Comparison of ENCODE assay signal across 17 cellular contexts in the genomic region with DNA sequence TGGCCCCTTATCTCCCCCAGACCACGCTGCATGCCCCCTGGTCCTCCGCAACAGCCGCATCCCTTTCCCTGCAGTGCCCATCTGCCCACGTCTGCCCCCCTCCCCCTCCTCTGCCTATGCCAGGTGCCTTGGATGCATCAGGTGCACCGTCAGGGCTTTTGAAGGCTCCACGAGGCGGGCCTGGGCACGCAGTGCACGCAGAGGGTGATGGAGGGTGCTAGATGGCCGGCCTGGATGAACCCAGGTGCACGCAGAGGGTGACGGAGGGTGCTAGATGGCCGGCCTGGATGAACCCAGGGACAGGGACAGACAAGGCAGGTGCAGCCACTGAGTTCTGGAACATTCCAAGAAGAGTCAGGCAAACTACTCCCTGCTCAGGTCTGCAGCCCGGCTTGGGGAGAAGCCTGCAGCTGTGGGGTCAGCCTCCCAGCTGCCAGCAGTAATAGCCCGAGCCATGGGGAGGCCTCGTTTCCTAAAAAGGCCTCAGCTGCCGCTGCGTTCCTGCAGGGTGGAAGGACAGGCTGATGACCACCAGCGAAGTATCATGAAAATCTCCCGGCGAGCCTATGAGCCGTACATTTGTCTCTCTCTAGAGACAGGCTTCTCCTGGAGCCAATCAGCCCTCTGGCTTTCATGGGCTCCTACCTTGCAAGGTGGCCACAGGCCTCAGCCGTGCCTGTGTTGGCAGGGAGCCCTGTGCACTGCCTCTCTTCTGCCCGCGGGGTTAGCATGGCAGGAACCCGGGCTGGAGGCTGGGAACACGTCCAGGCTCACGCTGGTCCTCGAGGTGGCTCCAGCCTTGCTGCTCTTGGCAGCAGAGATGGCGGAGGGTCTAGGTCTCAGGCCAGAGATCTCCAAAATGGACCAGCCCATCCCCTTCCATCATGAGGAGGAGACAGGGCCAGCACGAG. TPM values are rescaled to one million over a fixed set of nuclear protein-coding genes. Genes with fewer than 3 reads are reported as not detected.
DNase-seq lines count a peak whose midpoint lies in the region; ATAC-seq and TF ChIP-seq lines count a peak whose summit lies in the region.
"Had no signal": no experiment of that assay in that cellular context is flagged by ENCODE, and none has a peak within 500 bp of the region (broad histone marks: within the 10 kb centered on the region; RNA-seq: fewer than 3 reads in every experiment).

No MANE protein-coding gene starts in this region.

- H3K4me3 Mint-ChIP-seq in CD14-positive monocyte, result no peak overlapping the region
- no peak overlapping the region for H3K4me3 Mint-ChIP-seq in endothelial cell (ENCODE audit: unreplicated experiment)

- peaks cover 78% of the 10 kb centered on the region for H3K4me1 Mint-ChIP-seq in CD14-positive monocyte
- no peaks in the 10 kb centered on the region for H3K4me1 Mint-ChIP-seq in endothelial cell (ENCODE audit: unreplicated experiment)

- TF ChIP-seq CTCF in BE2C (IDR thresholded peaks at IDR 0.05; ENCODE audit: low read depth, low read length) (no peak), CD14-positive monocyte (IDR thresholded peaks at IDR 0.05) (no peak), left lung (IDR thresholded peaks at IDR 0.05) (no peak), endothelial cell (IDR thresholded peaks at IDR 0.05; ENCODE audit: unreplicated experiment) (no peak), gastroesophageal sphincter (IDR thresholded peaks at IDR 0.05) (no peak)

- H3K27me3 Mint-ChIP-seq in CD14-positive monocyte (ENCODE audit: low read depth in 3 of 3), result peaks cover 0 to 9% (median 0%) of the 10 kb centered on the region in 3 donors
- H3K27me3 Mint-ChIP-seq in endothelial cell (ENCODE audit: unreplicated experiment), result peaks cover 4% of the 10 kb centered on the region

- intact Hi-C loops in CD14-positive monocyte (cut with micrococcal nuclease) (no loop called here), left lung (cut with DNase I) (no loop called here)

- no peaks in the 10 kb centered on the region for H3K9me3 Mint-ChIP-seq in CD14-positive monocyte
- no peaks in the 10 kb centered on the region for H3K9me3 Mint-ChIP-seq in endothelial cell (ENCODE audit: unreplicated experiment)
- H3K9me3 Mint-ChIP-seq: immature natural killer cell had no signal

- no peaks in the 10 kb centered on the region for H3K36me3 ChIP-seq in BE2C
- no peaks in the 10 kb centered on the region for H3K36me3 ChIP-seq in left lung
- no peaks in the 10 kb centered on the region for H3K36me3 ChIP-seq in gastroesophageal sphincter
- H3K36me3 ChIP-seq: HAP-1, stomach, vagina had no signal

- no peak for TF ChIP-seq POLR2A in gastroesophageal sphincter (IDR thresholded peaks at IDR 0.05)

- H3K27ac Mint-ChIP-seq in CD14-positive monocyte (peak overlapping the region in 4 of 7 donors; percentile 5 to 96 (median 56)), endothelial cell (ENCODE audit: unreplicated experiment) (no peak overlapping the region)

- H3K27me3 ChIP-seq in BE2C, result no peaks in the 10 kb centered on the region
- peaks cover 3 to 93% of the 10 kb centered on the region in 2 donors for H3K27me3 ChIP-seq in left lung
- peaks cover 88% of the 10 kb centered on the region for H3K27me3 ChIP-seq in gastroesophageal sphincter
- H3K27me3 ChIP-seq: vagina had no signal

- TF ChIP-seq EP300 in gastroesophageal sphincter (IDR thresholded peaks at IDR 0.05), result no peak

- H3K4me3 ChIP-seq in BE2C (ENCODE audit: low read depth, low read length) (no peak overlapping the region), left lung (no peak overlapping the region), gastroesophageal sphincter (no peak overlapping the region)
- H3K4me3 ChIP-seq: GM12878, HAP-1, stomach, vagina had no signal

- H3K27ac ChIP-seq in left lung (no peak overlapping the region), gastroesophageal sphincter (no peak overlapping the region)
- H3K27ac ChIP-seq: vagina had no signal

- 68 to 100% methylated on average over 1 to 3 of the region's 31 CpGs for WGBS in gastroesophageal sphincter (ENCODE audit: low coverage in 1 of 2), 2 donors

- no peaks in the 10 kb centered on the region for H3K9me3 ChIP-seq in BE2C
- H3K9me3 ChIP-seq in left lung, result no peaks in the 10 kb centered on the region
- no peaks in the 10 kb centered on the region for H3K9me3 ChIP-seq in gastroesophageal sphincter
- H3K9me3 ChIP-seq: HAP-1, stomach, vagina had no signal

- H3K4me1 ChIP-seq in BE2C (peaks cover 4% of the 10 kb centered on the region; the same call in 1 of the 2 replicates), left lung (peaks cover 0 to 64% of the 10 kb centered on the region in 2 donors), gastroesophageal sphincter (peaks cover 0 to 9% (median 0%) of the 10 kb centered on the region in 3 donors)
- H3K4me1 ChIP-seq: HAP-1, vagina had no signal

- H3K36me3 Mint-ChIP-seq in CD14-positive monocyte, result peaks cover 8 to 12% of the 10 kb centered on the region in 2 donors
- no peaks in the 10 kb centered on the region for H3K36me3 Mint-ChIP-seq in endothelial cell (ENCODE audit: low read depth, unreplicated experiment)
- H3K36me3 Mint-ChIP-seq: immature natural killer cell had no signal

- ATAC-seq in left lung, result no peak
- no peak for ATAC-seq in GM21367 (IDR thresholded peaks at IDR 0.05; ENCODE audit: unreplicated experiment)
- no peak for ATAC-seq in gastroesophageal sphincter
- ATAC-seq: GM12878 had no signal

- peak; percentile 15 for DNase-seq in BE2C
- DNase-seq in CD14-positive monocyte (ENCODE audit: low spot score), result peak; percentile 36
- DNase-seq in RKO (ENCODE audit: low spot score), result peak; percentile 45
- peak; percentile 25 to 69 for DNase-seq in left lung
- DNase-seq in endothelial cell (ENCODE audit: low spot score), result no peak
- DNase-seq: activated CD4-positive, CD25-positive, alpha-beta regulatory T cell; activated T-cell treated with anti-CD3 and anti-CD28 coated beads, Interleukin-2, amount 50 U/mL, for 1 hour; immature natural killer cell; NCI-H1436; NCI-H524 treated with DMSO at 0.1 percent for 48 hours; stomach had no signal

RNA-seq across cellular contexts. Expression of a gene that starts 29.6 kb away (rescaled TPM):
- polyA plus RNA-seq in BE2C (2012; ENCODE audit: insufficient read depth, insufficient read length, low read depth), result 0.22 TPM
- under 1 TPM; 0.35 to 0.40 TPM for polyA plus RNA-seq in CD14-positive monocyte
- total RNA-seq in left lung (1 to 10 TPM in 1 of 2 donors, under 1 TPM in 1; 0.12 to 3.5 TPM), endothelial cell (ENCODE audit: unreplicated experiment) (not detected), gastroesophageal sphincter (under 1 TPM; 0.13 to 0.85 (median 0.19) TPM)
- total RNA-seq: GM12878; T-helper 1 cell treated with Interleukin-12 subunit alpha and Interleukin-12 subunit beta and Interleukin-4 antibody, amounts not matched to agents 30 ng/mL and 1 ng/mL, for 36 hours had no signal
- polyA plus RNA-seq: GM12878, immature natural killer cell had no signal

RNA-seq across cellular contexts. Expression of a gene that starts 58.0 kb away (rescaled TPM):
- polyA plus RNA-seq in BE2C (2012; ENCODE audit: insufficient read depth, insufficient read length, low read depth), result 28.1 TPM
- polyA plus RNA-seq in CD14-positive monocyte, result 10 to 100 TPM; 10.2 to 10.5 TPM
- total RNA-seq in left lung (10 to 100 TPM in 1 of 2 donors, 1 to 10 TPM in 1; 6.1 to 10.1 TPM), endothelial cell (ENCODE audit: unreplicated experiment) (10.9 TPM), gastroesophageal sphincter (10 to 100 TPM in 3 of 4 donors, 1 to 10 TPM in 1; 9.3 to 15.6 (median 14.5) TPM)
